In genomic region chr5:1666812-1667588, GRCh38 we compare ENCODE assay signal across 1 cellular context.
A peak's percentile ranks its signal among the peaks of the same experiment; 100 is the strongest.
TF ChIP-seq lines count a peak whose summit lies in the region.

No MANE protein-coding gene starts in this region.

TF ChIP-seq in WTC11, 78 proteins besides CTCF, POLR2A, EP300 and RAD21 (continued from another document):
- TF ChIP-seq, protein P1, sequence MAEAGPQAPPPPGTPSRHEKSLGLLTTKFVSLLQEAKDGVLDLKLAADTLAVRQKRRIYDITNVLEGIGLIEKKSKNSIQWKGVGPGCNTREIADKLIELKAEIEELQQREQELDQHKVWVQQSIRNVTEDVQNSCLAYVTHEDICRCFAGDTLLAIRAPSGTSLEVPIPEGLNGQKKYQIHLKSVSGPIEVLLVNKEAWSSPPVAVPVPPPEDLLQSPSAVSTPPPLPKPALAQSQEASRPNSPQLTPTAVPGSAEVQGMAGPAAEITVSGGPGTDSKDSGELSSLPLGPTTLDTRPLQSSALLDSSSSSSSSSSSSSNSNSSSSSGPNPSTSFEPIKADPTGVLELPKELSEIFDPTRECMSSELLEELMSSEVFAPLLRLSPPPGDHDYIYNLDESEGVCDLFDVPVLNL (CRISPR knock-in tag; IDR thresholded peaks at IDR 0.05; ENCODE audit: borderline replicate concordance, low read depth), result no peak
- 0 out of 2 replicates have a peak, but pooled peaks have one; percentile 15 for TF ChIP-seq FOXK1 (CRISPR knock-in tag; IDR thresholded peaks at IDR 0.05)
